In the genomic region with DNA sequence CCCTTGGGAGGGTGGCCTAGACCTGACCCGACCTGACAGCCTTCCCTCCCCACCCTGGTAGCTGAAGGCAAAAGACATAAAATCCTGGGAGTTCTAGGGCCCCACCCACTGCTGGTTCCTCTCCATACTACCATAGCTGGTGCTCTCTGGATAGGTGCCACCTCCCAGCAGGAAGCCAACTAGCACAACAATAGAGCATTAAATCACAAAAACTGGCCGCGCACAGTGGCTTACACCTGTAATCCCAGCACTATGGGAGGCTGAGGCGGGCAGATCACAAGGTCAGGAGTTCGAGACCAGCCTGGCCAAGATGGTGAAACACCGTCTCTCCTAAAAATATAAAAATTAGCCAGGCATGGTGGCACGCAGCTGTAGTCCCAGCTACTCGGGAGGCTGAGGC, we compare ENCODE assay signal across 6 cellular contexts.
DNase-seq lines count a peak whose midpoint lies in the region; TF ChIP-seq lines count a peak whose summit lies in the region.
"Not testable (repeated sequence)": the region's sequence is repeated elsewhere in the genome, so short reads cannot be mapped to it uniquely, and the experiment has no call there.

No MANE protein-coding gene starts in this region.

- peaks cover 85% of the 10 kb centered on the region for H3K9me3 Mint-ChIP-seq in endodermal cell

- H3K27ac ChIP-seq in endodermal cell (ENCODE audit: low read depth, low read length), result not testable (repeated sequence)

- H3K9ac ChIP-seq in endodermal cell (ENCODE audit: extremely low read depth, low read length, poor library complexity, severe bottlenecking), result not testable (repeated sequence)

- TF ChIP-seq CTCF in endodermal cell (conservative IDR thresholded peaks at IDR 0.05), result not testable (repeated sequence)

- H3K4me3 Mint-ChIP-seq in endodermal cell, result not testable (repeated sequence)

- peak overlapping the region; percentile 78 for H3K4me3 ChIP-seq in endodermal cell (ENCODE audit: low read length)

- peaks cover 67% of the 10 kb centered on the region for H3K36me3 ChIP-seq in endodermal cell (ENCODE audit: control insufficient read depth, insufficient read depth, low read length)

- not testable (repeated sequence) for H3K27me3 Mint-ChIP-seq in endodermal cell (ENCODE audit: insufficient read depth)

- not testable (repeated sequence) for H3K4me1 ChIP-seq in endodermal cell (ENCODE audit: control insufficient read depth, insufficient read depth, low read length)

- peaks cover 100% of the 10 kb centered on the region for H3K9me3 ChIP-seq in endodermal cell (ENCODE audit: control insufficient read depth, low read length)

- DNase-seq in COR-L47 (lab: John Stamatoyannopoulos, UW) (peak; percentile 40), M059J (ENCODE audit: low read depth) (peak; percentile 33), NCI-H146 (lab: John Stamatoyannopoulos, UW) (peak; percentile 26), NCI-H69 (lab: John Stamatoyannopoulos, UW) (peak; percentile 56), iPS-NIHi11 (ENCODE audit: low spot score) (peak; percentile 14)
- not testable (repeated sequence) for DNase-seq in endodermal cell

- WGBS in endodermal cell (ENCODE audit: insufficient coverage in 1 of 2, insufficient read length in 1 of 2), 2 experiments, result 81 to 94% methylated on average over 5 to 8 of the region's 8 CpGs

- not testable (repeated sequence) for H3K27ac Mint-ChIP-seq in endodermal cell

- H3K27me3 ChIP-seq in endodermal cell (ENCODE audit: control insufficient read depth, insufficient read depth, low read length, poor library complexity, severe bottlenecking), result not testable (repeated sequence)

- peaks cover 91% of the 10 kb centered on the region for H3K36me3 Mint-ChIP-seq in endodermal cell (ENCODE audit: low read depth)

- H3K4me1 Mint-ChIP-seq in endodermal cell, result not testable (repeated sequence)
